ENCODE assay signal across 18 cellular contexts in genomic region chr18:51391215-51391614, GRCh38.
DNase-seq lines count a peak whose midpoint lies in the region; ATAC-seq and TF ChIP-seq lines count a peak whose summit lies in the region.
"Had no signal": no experiment of that assay in that cellular context is flagged by ENCODE, and none has a peak within 500 bp of the region (broad histone marks: within the 10 kb centered on the region; RNA-seq: fewer than 3 reads in every experiment).

No MANE protein-coding gene starts in this region.

- H3K79me2 ChIP-seq in osteoblast (ENCODE audit: insufficient read depth, low read length), result no peaks in the 10 kb centered on the region

- no peaks in the 10 kb centered on the region for H3K9me3 Mint-ChIP-seq in natural killer cell treated with Interleukin-12 subunit alpha and Interleukin-12 subunit beta and Interleukin-15 and Interleukin-18, amount 100 ng/mL, for 72 hours
- H3K9me3 Mint-ChIP-seq in natural killer cell, result no peaks in the 10 kb centered on the region
- H3K9me3 Mint-ChIP-seq: CD8-positive, alpha-beta T cell; GM23338 had no signal

- H3K4me3 Mint-ChIP-seq in natural killer cell treated with Interleukin-12 subunit alpha and Interleukin-12 subunit beta and Interleukin-15 and Interleukin-18, amount 100 ng/mL, for 72 hours, result peak overlapping the region; percentile 30
- H3K4me3 Mint-ChIP-seq in natural killer cell, result no peak overlapping the region
- H3K4me3 Mint-ChIP-seq: B cell; CD8-positive, alpha-beta T cell; GM23338 had no signal

- H3K36me3 ChIP-seq in osteoblast (ENCODE audit: insufficient read depth, low read length), result no peaks in the 10 kb centered on the region
- H3K36me3 ChIP-seq: BLaER1 treated with 17β-estradiol and CSF1 and Interleukin-3, amounts not matched to agents 10 nM and 100 nM had no signal

- peaks cover 6% of the 10 kb centered on the region for H3K36me3 Mint-ChIP-seq in natural killer cell treated with Interleukin-12 subunit alpha and Interleukin-12 subunit beta and Interleukin-15 and Interleukin-18, amount 100 ng/mL, for 72 hours
- no peaks in the 10 kb centered on the region for H3K36me3 Mint-ChIP-seq in natural killer cell
- H3K36me3 Mint-ChIP-seq: CD8-positive, alpha-beta T cell had no signal

- no peak for DNase-seq in natural killer cell treated with Interleukin-12 subunit alpha and Interleukin-12 subunit beta and Interleukin-15 and Interleukin-18, amount 100 ng/mL, for 72 hours (ENCODE audit: low spot score)
- DNase-seq in natural killer cell (no peak), dorsolateral prefrontal cortex (no peak), osteoblast (ENCODE audit: insufficient read length, low spot score, missing footprints) (peak; percentile 46), foreskin keratinocyte (no peak), Right ventricle myocardium superior (no peak)
- DNase-seq: 8988T; Calu3; CD8-positive, alpha-beta T cell; DND-41; EL; HCEC 1CT had no signal

- H3K4me1 ChIP-seq in osteoblast (ENCODE audit: insufficient read depth, low read length) (no peaks in the 10 kb centered on the region), foreskin keratinocyte (no peaks in the 10 kb centered on the region)

- intact Hi-C loops in natural killer cell (cut with micrococcal nuclease), result no loop called here
- intact Hi-C loops in dorsolateral prefrontal cortex (cut with DNase I), result loop anchor here (10.0 kb wide), 2 partner anchors 144 to 196 kb away; partner anchors contain the start of gene MEX3C (in 1 of the 2)
- intact Hi-C loops in Right ventricle myocardium superior (cut with DNase I), result no loop called here

- H3K27ac Mint-ChIP-seq in natural killer cell treated with Interleukin-12 subunit alpha and Interleukin-12 subunit beta and Interleukin-15 and Interleukin-18, amount 100 ng/mL, for 72 hours, result peak overlapping the region; percentile 2 to 3
- H3K27ac Mint-ChIP-seq in natural killer cell, result no peak overlapping the region
- H3K27ac Mint-ChIP-seq: B cell; CD8-positive, alpha-beta T cell; GM23338 had no signal

- H3K27ac ChIP-seq in dorsolateral prefrontal cortex, result peak overlapping the region in 51 of 59 donors; percentile 1 to 86 (median 70)
- no peak overlapping the region for H3K27ac ChIP-seq in osteoblast (ENCODE audit: low read depth, low read length)
- peak overlapping the region; percentile 44 for H3K27ac ChIP-seq in temporal lobe (ENCODE audit: low read depth, low read length)
- H3K27ac ChIP-seq in foreskin keratinocyte, result no peak overlapping the region
- H3K27ac ChIP-seq: BLaER1 treated with 17β-estradiol and CSF1 and Interleukin-3, amounts not matched to agents 10 nM and 100 nM had no signal

- peak overlapping the region in 12 of 59 donors; percentile 17 to 65 (median 46) for H3K4me3 ChIP-seq in dorsolateral prefrontal cortex
- H3K4me3 ChIP-seq in osteoblast (ENCODE audit: insufficient read depth, low read length), result no peak overlapping the region
- H3K4me3 ChIP-seq: BLaER1 treated with 17β-estradiol and CSF1 and Interleukin-3, amounts not matched to agents 10 nM and 100 nM; GM12878; GM23338 had no signal

- H3K9me3 ChIP-seq in osteoblast (ENCODE audit: low read depth, low read length), result no peaks in the 10 kb centered on the region

- H3K4me1 Mint-ChIP-seq in natural killer cell treated with Interleukin-12 subunit alpha and Interleukin-12 subunit beta and Interleukin-15 and Interleukin-18, amount 100 ng/mL, for 72 hours (ENCODE audit: low read depth in 2 of 2), result peaks cover 9 to 12% of the 10 kb centered on the region in 2 donors
- H3K4me1 Mint-ChIP-seq in natural killer cell, result no peaks in the 10 kb centered on the region
- H3K4me1 Mint-ChIP-seq: B cell, GM23338 had no signal

- H4K20me1 ChIP-seq in osteoblast (ENCODE audit: insufficient read depth, low read length), result no peaks in the 10 kb centered on the region
- H4K20me1 ChIP-seq: BLaER1 treated with 17β-estradiol and CSF1 and Interleukin-3, amounts not matched to agents 10 nM and 100 nM had no signal

- peaks cover 26 to 27% of the 10 kb centered on the region in 2 donors for H3K27me3 Mint-ChIP-seq in natural killer cell treated with Interleukin-12 subunit alpha and Interleukin-12 subunit beta and Interleukin-15 and Interleukin-18, amount 100 ng/mL, for 72 hours
- peaks cover 15 to 50% of the 10 kb centered on the region in 2 donors for H3K27me3 Mint-ChIP-seq in natural killer cell (ENCODE audit: low read depth in 2 of 2)

- peak in 1 of 2 donors; percentile 63 for ATAC-seq in natural killer cell treated with Interleukin-12 subunit alpha and Interleukin-12 subunit beta and Interleukin-15 and Interleukin-18, amount 100 ng/mL, for 72 hours
- ATAC-seq in natural killer cell (no peak), GM19023 (IDR thresholded peaks at IDR 0.05; ENCODE audit: unreplicated experiment) (no peak), foreskin keratinocyte (no peak), Right ventricle myocardium superior (ENCODE audit: poor library complexity) (no peak)
- ATAC-seq: CD8-positive, alpha-beta T cell; GM12878; GM23338 had no signal

- TF ChIP-seq CTCF in natural killer cell (IDR thresholded peaks at IDR 0.05) (no peak), dorsolateral prefrontal cortex (IDR thresholded peaks at IDR 0.05 in 54 of 56, conservative IDR thresholded peaks at IDR 0.05 in 2 of 56; ENCODE audit: low read depth in 1 of 56, partially characterized antibody in 56 of 56) (no peak), osteoblast (IDR thresholded peaks at IDR 0.05; ENCODE audit: extremely low read depth, low read depth, low read length) (no peak), foreskin keratinocyte (conservative IDR thresholded peaks at IDR 0.05) (no peak)

- H3K4me2 ChIP-seq in osteoblast (ENCODE audit: insufficient read depth, low read length), result no peak overlapping the region
- H3K4me2 ChIP-seq: BLaER1 treated with 17β-estradiol and CSF1 and Interleukin-3, amounts not matched to agents 10 nM and 100 nM; GM23338 had no signal

- no peak overlapping the region for H2AFZ ChIP-seq in osteoblast (ENCODE audit: low read length)

- no peaks in the 10 kb centered on the region for H3K27me3 ChIP-seq in dorsolateral prefrontal cortex
- no peaks in the 10 kb centered on the region for H3K27me3 ChIP-seq in osteoblast (ENCODE audit: insufficient read depth, low read length)
- H3K27me3 ChIP-seq in foreskin keratinocyte, result no peaks in the 10 kb centered on the region
- H3K27me3 ChIP-seq: BLaER1 treated with 17β-estradiol and CSF1 and Interleukin-3, amounts not matched to agents 10 nM and 100 nM had no signal

Comparison
In these comparisons a context has a peak if more than half of its experiments do, and no peak if none do; other contexts are left out.
1. H3K27ac Mint-ChIP-seq: peak in natural killer cell treated with Interleukin-12 subunit alpha and Interleukin-12 subunit beta and Interleukin-15 and Interleukin-18, amount 100 ng/mL, for 72 hours (2 of 2); none in natural killer cell (0 of 2).
2. H3K27ac ChIP-seq: peak in dorsolateral prefrontal cortex (51 of 59) and temporal lobe (single experiment); none in osteoblast (single experiment) and foreskin keratinocyte (single experiment).
3. intact Hi-C loops: an anchor here in dorsolateral prefrontal cortex (10.0 kb wide); none called in natural killer cell and Right ventricle myocardium superior.